10 cellular contexts compared by ENCODE assay signal in the genomic region with DNA sequence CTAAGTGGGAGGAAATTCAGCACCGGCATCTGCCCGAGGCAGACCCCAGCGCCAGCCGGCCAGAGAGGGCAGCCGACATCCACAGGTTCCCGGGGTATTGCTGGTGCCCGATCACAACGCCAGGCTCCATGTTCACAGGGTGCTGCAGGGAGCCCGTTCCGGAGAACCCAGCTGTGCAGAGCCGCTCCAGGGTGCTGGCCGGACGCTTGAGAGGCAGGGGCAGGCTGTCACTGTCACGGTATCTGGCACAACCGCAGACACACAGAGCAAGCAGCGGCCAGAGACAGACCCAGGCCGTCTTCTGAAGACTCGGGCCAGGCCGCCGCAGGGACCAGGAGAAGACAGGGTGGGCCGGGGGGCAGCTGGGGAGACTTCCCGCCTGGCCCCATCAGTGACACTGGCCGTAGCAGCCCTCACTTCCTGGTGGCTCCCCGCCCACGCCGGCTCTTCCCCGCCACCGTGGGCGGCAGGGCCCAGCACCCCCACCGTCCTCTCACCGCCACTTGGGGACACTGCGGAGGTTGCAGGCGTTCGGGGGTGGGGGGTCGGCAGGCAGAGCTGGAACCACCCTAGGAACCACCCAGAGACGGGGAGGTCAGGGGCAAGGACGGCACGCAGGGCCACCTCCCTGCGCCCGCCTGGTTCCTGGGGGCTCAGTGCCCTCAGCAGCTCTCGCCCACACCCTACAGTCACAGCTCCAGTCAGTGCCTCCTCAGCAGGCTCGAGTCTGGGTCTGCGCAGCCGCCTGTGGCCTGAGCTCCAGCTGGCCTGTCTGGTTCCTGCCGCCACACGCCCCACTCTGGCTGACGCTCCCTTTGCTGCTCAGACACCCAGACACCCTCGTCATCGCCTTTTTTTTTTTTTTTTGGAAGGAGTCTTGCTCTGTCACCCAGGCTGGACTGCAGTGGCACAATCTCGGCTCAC. TPM values are rescaled to one million over a fixed set of nuclear protein-coding genes. Genes with fewer than 3 reads are reported as not detected.
DNase-seq lines count a peak whose midpoint lies in the region; ATAC-seq and TF ChIP-seq lines count a peak whose summit lies in the region.
"Had no signal": no experiment of that assay in that cellular context is flagged by ENCODE, and none has a peak within 500 bp of the region (broad histone marks: within the 10 kb centered on the region; RNA-seq: fewer than 3 reads in every experiment).

No MANE protein-coding gene starts in this region.

- no peak for TF ChIP-seq EP300 in transverse colon (IDR thresholded peaks at IDR 0.05; ENCODE audit: low read depth)

- H3K4me3 Mint-ChIP-seq in activated T-cell treated with anti-CD3 and anti-CD28 coated beads, Interleukin-2, amount 50 U/mL, for 24 hours, result peak overlapping the region; percentile 98
- peak overlapping the region; percentile 95 for H3K4me3 Mint-ChIP-seq in activated naive CD8-positive, alpha-beta T cell treated with anti-CD3 and anti-CD28 coated beads, Interleukin-2, amount 50 U/mL, for 24 hours
- H3K4me3 Mint-ChIP-seq in immature natural killer cell, result peak overlapping the region; percentile 94 to 99 (median 96)

- H3K9me3 ChIP-seq in transverse colon, result no peaks in the 10 kb centered on the region

- DNase-seq in activated T-cell treated with anti-CD3 and anti-CD28 coated beads, Interleukin-2, amount 50 U/mL, for 24 hours, result no peak
- DNase-seq in activated T-cell treated with anti-CD3 and anti-CD28 coated beads for 4 hours (no peak), immature natural killer cell (peak; percentile 85 to 91 (median 86)), transverse colon (peak; percentile 54), NCI-H146 treated with DMSO at 0.1 percent for 48 hours (lab: John Stamatoyannopoulos, UW; ENCODE audit: unreplicated experiment) (no peak)
- no peak for DNase-seq in activated naive CD8-positive, alpha-beta T cell treated with anti-CD3 and anti-CD28 coated beads, Interleukin-2, amount 50 U/mL, for 24 hours
- DNase-seq: NCI-H1048 had no signal

- TF ChIP-seq CTCF in transverse colon (IDR thresholded peaks at IDR 0.05), result no peak

- H3K27me3 Mint-ChIP-seq in activated T-cell treated with anti-CD3 and anti-CD28 coated beads, Interleukin-2, amount 50 U/mL, for 24 hours, result no peaks in the 10 kb centered on the region
- no peaks in the 10 kb centered on the region for H3K27me3 Mint-ChIP-seq in activated naive CD8-positive, alpha-beta T cell treated with anti-CD3 and anti-CD28 coated beads, Interleukin-2, amount 50 U/mL, for 24 hours
- peaks cover 31 to 53% (median 39%) of the 10 kb centered on the region in 3 donors for H3K27me3 Mint-ChIP-seq in immature natural killer cell (ENCODE audit: low read depth in 3 of 3)

- no peaks in the 10 kb centered on the region for H3K36me3 ChIP-seq in transverse colon

- in situ Hi-C loops in transverse colon (cut with MboI; ENCODE audit: low pct_ligation_motif_present in 1 of 4, low pct_unique_long_range_greater_than_20kb in 1 of 4, low sequenced_read_pairs in 3 of 4), result no loop called here

- no peak for ATAC-seq in activated naive CD8-positive, alpha-beta T cell treated with anti-CD3 and anti-CD28 coated beads, Interleukin-2, amount 50 U/mL, for 24 hours
- ATAC-seq in GM18868 (IDR thresholded peaks at IDR 0.05; ENCODE audit: unreplicated experiment) (no peak), HG03565 (IDR thresholded peaks at IDR 0.05; ENCODE audit: unreplicated experiment) (no peak)

- 40 to 68% methylated on average over 1 to 49 of the region's 50 CpGs for WGBS in transverse colon (ENCODE audit: low coverage in 1 of 2), 2 donors

- peaks cover 71% of the 10 kb centered on the region for H3K36me3 Mint-ChIP-seq in activated T-cell treated with anti-CD3 and anti-CD28 coated beads, Interleukin-2, amount 50 U/mL, for 24 hours (ENCODE audit: low read depth)
- H3K36me3 Mint-ChIP-seq in activated naive CD8-positive, alpha-beta T cell treated with anti-CD3 and anti-CD28 coated beads, Interleukin-2, amount 50 U/mL, for 24 hours (ENCODE audit: low read depth), result peaks cover 14% of the 10 kb centered on the region
- H3K36me3 Mint-ChIP-seq in immature natural killer cell, result no peaks in the 10 kb centered on the region

- peak overlapping the region; percentile 30 to 97 (median 95) for H3K27ac ChIP-seq in transverse colon

- peak overlapping the region; percentile 98 for H3K27ac Mint-ChIP-seq in activated T-cell treated with anti-CD3 and anti-CD28 coated beads, Interleukin-2, amount 50 U/mL, for 24 hours
- peak overlapping the region; percentile 90 for H3K27ac Mint-ChIP-seq in activated naive CD8-positive, alpha-beta T cell treated with anti-CD3 and anti-CD28 coated beads, Interleukin-2, amount 50 U/mL, for 24 hours
- peak overlapping the region; percentile 98 to 100 (median 99) for H3K27ac Mint-ChIP-seq in immature natural killer cell

- H3K9me3 Mint-ChIP-seq in activated T-cell treated with anti-CD3 and anti-CD28 coated beads, Interleukin-2, amount 50 U/mL, for 24 hours, result no peaks in the 10 kb centered on the region
- no peaks in the 10 kb centered on the region for H3K9me3 Mint-ChIP-seq in activated naive CD8-positive, alpha-beta T cell treated with anti-CD3 and anti-CD28 coated beads, Interleukin-2, amount 50 U/mL, for 24 hours
- peaks cover 0 to under 1% (median 0%) of the 10 kb centered on the region in 6 donors for H3K9me3 Mint-ChIP-seq in immature natural killer cell

- no peak for TF ChIP-seq POLR2A in transverse colon (IDR thresholded peaks at IDR 0.05)

- H3K4me3 ChIP-seq in transverse colon, result peak overlapping the region in 1 of 4 donors; percentile 97

- peaks cover 65% of the 10 kb centered on the region for H3K4me1 Mint-ChIP-seq in activated T-cell treated with anti-CD3 and anti-CD28 coated beads, Interleukin-2, amount 50 U/mL, for 24 hours (ENCODE audit: low read depth)
- peaks cover 58% of the 10 kb centered on the region for H3K4me1 Mint-ChIP-seq in activated naive CD8-positive, alpha-beta T cell treated with anti-CD3 and anti-CD28 coated beads, Interleukin-2, amount 50 U/mL, for 24 hours
- H3K4me1 Mint-ChIP-seq in immature natural killer cell, result peaks cover 51 to 68% of the 10 kb centered on the region in 2 donors

- intact Hi-C loops in transverse colon (cut with DNase I; ENCODE audit: low total_unique reads), result no loop called here

- H3K4me1 ChIP-seq in transverse colon, result peaks cover 48 to 59% (median 51%) of the 10 kb centered on the region in 4 donors

- H3K27me3 ChIP-seq in transverse colon, result no peaks in the 10 kb centered on the region

RNA-seq across cellular contexts. Expression of gene RNF126, which starts 3.8 kb away (rescaled TPM):
- 100 to 1,000 TPM in 1 of 3 donors, 10 to 100 TPM in 2; 78.7 to 119 (median 94.4) TPM for polyA plus RNA-seq in immature natural killer cell
- 100 to 1,000 TPM in 2 of 4 donors, 10 to 100 TPM in 2; 88.6 to 148 (median 102) TPM for total RNA-seq in transverse colon

RNA-seq across cellular contexts. Expression of gene FSTL3, which starts 17.0 kb away (rescaled TPM):
- 1 to 10 TPM in 2 of 3 donors, not detected in 1; 1.4 to 2.6 TPM for polyA plus RNA-seq in immature natural killer cell
- total RNA-seq in transverse colon, result 10 to 100 TPM; 14.1 to 37.9 (median 31.2) TPM

RNA-seq across cellular contexts. Expression of gene FGF22, which starts 19.5 kb away (rescaled TPM):
- polyA plus RNA-seq in immature natural killer cell, result under 1 TPM in 1 of 3 donors, not detected in 2; 0.54 TPM
- not detected for total RNA-seq in transverse colon

RNA-seq across cellular contexts. Expression of gene POLRMT, which starts 25.8 kb away (rescaled TPM):
- 10 to 100 TPM; 26.6 to 38.1 (median 37.5) TPM for polyA plus RNA-seq in immature natural killer cell
- total RNA-seq in transverse colon, result 100 to 1,000 TPM in 1 of 4 donors, 10 to 100 TPM in 3; 45.9 to 114 (median 63.9) TPM

RNA-seq across cellular contexts. Expression of gene PRSS57, which starts 36.1 kb away (rescaled TPM):
- 10 to 100 TPM in 1 of 3 donors, 1 to 10 TPM in 2; 5.8 to 41.4 (median 6.3) TPM for polyA plus RNA-seq in immature natural killer cell
- total RNA-seq in transverse colon, result not detected
- total RNA-seq: mucosa of gallbladder had no signal

Comparison
In these comparisons a context has a peak if more than half of its experiments do, and no peak if none do; other contexts are left out.
1. DNase-seq: peak in immature natural killer cell (3 of 3) and transverse colon (single experiment); none in activated T-cell treated with anti-CD3 and anti-CD28 coated beads, Interleukin-2, amount 50 U/mL, for 24 hours (single experiment), activated T-cell treated with anti-CD3 and anti-CD28 coated beads for 4 hours (single experiment), activated naive CD8-positive, alpha-beta T cell treated with anti-CD3 and anti-CD28 coated beads, Interleukin-2, amount 50 U/mL, for 24 hours (single experiment) and NCI-H146 treated with DMSO at 0.1 percent for 48 hours (single experiment).
2. Peak in every context shown above with its lines, with median percentiles within 50 percentile points of each other: H3K27ac Mint-ChIP-seq and H3K4me3 Mint-ChIP-seq.